Comparison of ENCODE assay signal across 20 cellular contexts in the genomic region with DNA sequence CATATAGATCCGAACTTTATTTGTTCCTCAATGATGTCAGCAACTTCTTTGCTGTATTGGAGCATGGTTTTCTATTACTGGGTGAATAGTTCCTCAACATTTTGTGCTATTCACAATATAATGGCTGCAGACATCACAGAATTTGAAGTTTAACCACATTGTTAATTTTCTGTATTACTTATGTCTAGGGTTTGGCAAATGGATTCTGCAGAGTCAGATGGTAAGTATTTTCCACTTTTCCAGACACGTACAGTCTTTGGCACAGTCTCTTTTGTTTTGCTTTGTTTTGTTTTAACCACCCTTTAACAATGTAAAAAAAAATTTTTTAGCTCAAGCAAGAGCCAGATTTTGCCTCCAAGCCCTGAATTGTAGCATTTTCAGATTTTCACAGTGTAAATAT.
"Had no signal": no experiment of that assay in that cellular context is flagged by ENCODE, and none has a peak within 500 bp of the region (broad histone marks: within the 10 kb centered on the region; RNA-seq: fewer than 3 reads in every experiment).

No MANE protein-coding gene starts in this region.

- ATAC-seq: esophagus mucosa; heart left ventricle; naive thymus-derived CD4-positive, alpha-beta T cell; stimulated activated naive B cell treated with anti-CD40 and anti-IgM and Interleukin-4, amounts not matched to agents 10 μg/mL and 1 μg/mL and 100 μg/mL, for 72 hours; stimulated activated naive CD8-positive, alpha-beta T cell treated with anti-CD3 and anti-CD28 coated beads, Interleukin-15, amount 100 ng/mL, for 72 hours; upper lobe of right lung had no signal

- H3K9me3 ChIP-seq: right atrium auricular region, sigmoid colon, testis, tibial nerve, upper lobe of right lung, vagina had no signal

- H3K27me3 ChIP-seq: heart left ventricle, right atrium auricular region, sigmoid colon, testis, tibial nerve, upper lobe of right lung, vagina had no signal

- H3K27ac ChIP-seq: heart left ventricle, right atrium auricular region, sigmoid colon, testis, tibial nerve, upper lobe of right lung, vagina had no signal

- DNase-seq: effector memory CD4-positive, alpha-beta T cell; foreskin melanocyte; heart left ventricle; hypothalamus; kidney glomerular epithelial cell; mesendoderm; naive thymus-derived CD4-positive, alpha-beta T cell; nephron progenitor cell; sigmoid colon; stimulated activated CD4-positive, alpha-beta T cell treated with anti-CD3 and anti-CD28 coated beads, Interleukin-2, amount 100 ng/mL, for 24 hours; stimulated activated CD4-positive, alpha-beta T cell treated with anti-CD3 and anti-CD28 coated beads, Interleukin-4, amount 100 ng/mL, for 4 hours; stimulated activated naive B cell treated with anti-CD40 and anti-IgM and Interleukin-4, amounts not matched to agents 10 μg/mL and 1 μg/mL and 100 μg/mL, for 72 hours; stimulated activated naive CD8-positive, alpha-beta T cell treated with anti-CD3 and anti-CD28 coated beads, Interleukin-15, amount 100 ng/mL, for 72 hours; testis; upper lobe of right lung had no signal

- H3K36me3 ChIP-seq: heart left ventricle, right atrium auricular region, sigmoid colon, tibial nerve, upper lobe of right lung, vagina had no signal

- H3K4me3 ChIP-seq: heart left ventricle, right atrium auricular region, sigmoid colon, skin epidermis, testis, tibial nerve, upper lobe of right lung, vagina had no signal
